ENCODE assay signal across 12 cellular contexts in the genomic region with DNA sequence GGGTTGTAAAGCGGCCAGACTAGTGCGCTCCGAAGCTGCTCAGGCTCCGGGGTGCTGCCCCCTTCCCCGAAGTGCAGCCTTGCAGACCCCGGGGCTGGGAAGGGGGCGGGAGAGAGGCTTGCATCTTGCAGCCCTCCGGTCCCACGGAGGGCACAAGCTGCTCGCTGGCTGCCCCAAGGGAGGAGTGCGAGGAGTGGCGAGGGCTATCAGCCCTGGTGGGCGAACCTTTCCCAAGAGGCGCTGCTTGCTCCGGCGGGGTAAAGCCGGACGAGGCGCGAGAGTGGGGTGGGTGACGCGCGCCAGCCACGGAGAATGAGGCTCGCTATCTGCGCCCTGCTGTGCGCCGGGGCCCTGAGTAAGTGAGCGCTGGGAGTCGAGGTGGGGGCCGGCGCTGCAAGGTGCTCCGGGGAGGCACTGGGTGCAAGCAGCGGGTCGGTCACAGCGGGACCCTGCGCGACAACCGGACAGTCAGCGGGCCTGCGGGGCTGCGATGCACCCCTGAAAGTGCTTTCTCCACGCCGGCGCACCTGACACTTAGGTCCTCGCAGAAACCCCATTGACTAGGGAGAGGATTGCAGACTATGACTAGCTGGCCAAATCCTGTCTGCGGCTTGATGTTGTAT. TPM values are rescaled to one million over a fixed set of nuclear protein-coding genes. Genes with fewer than 3 reads are reported as not detected.
DNase-seq lines count a peak whose midpoint lies in the region; ATAC-seq and TF ChIP-seq lines count a peak whose summit lies in the region.
"Had no signal": no experiment of that assay in that cellular context is flagged by ENCODE, and none has a peak within 500 bp of the region (broad histone marks: within the 10 kb centered on the region; RNA-seq: fewer than 3 reads in every experiment).

No MANE protein-coding gene starts in this region.

- no peak overlapping the region for H2BK12ac ChIP-seq in trophoblast cell (ENCODE audit: low read length)

- H3K14ac ChIP-seq in trophoblast cell (ENCODE audit: low read length), result no peak overlapping the region

- H3K79me1 ChIP-seq in trophoblast cell (ENCODE audit: low read length), result no peaks in the 10 kb centered on the region

- H3K9me2 ChIP-seq in GM23248 (ENCODE audit: insufficient read depth), result no peaks in the 10 kb centered on the region
- H3K9me2 ChIP-seq in MM.1S (replicated peaks; ENCODE audit: insufficient read depth, low read length), result no peaks in the 10 kb centered on the region
- H3K9me2 ChIP-seq in hepatocyte (replicated peaks; ENCODE audit: insufficient read depth), result no peaks in the 10 kb centered on the region

- no peak overlapping the region for H2BK120ac ChIP-seq in trophoblast cell (ENCODE audit: insufficient read depth, low read length, poor library complexity)

- no peak overlapping the region for H2AFZ ChIP-seq in GM23248
- peak overlapping the region; percentile 49 for H2AFZ ChIP-seq in MM.1S (ENCODE audit: low read length)
- H2AFZ ChIP-seq in hepatocyte, result peak overlapping the region; percentile 45
- peak overlapping the region; percentile 59 for H2AFZ ChIP-seq in trophoblast cell (ENCODE audit: insufficient read depth, low read length, poor library complexity)

- H3K27me3 ChIP-seq in GM23248 (replicated peaks; ENCODE audit: insufficient read depth) (peaks cover 36% of the 10 kb centered on the region), MM.1S (replicated peaks; ENCODE audit: insufficient read depth, low read length) (peaks cover 16% of the 10 kb centered on the region), hepatocyte (peaks cover 30% of the 10 kb centered on the region), trophoblast cell (ENCODE audit: insufficient read depth, low read length) (peaks cover 9% of the 10 kb centered on the region)

- no peak overlapping the region for H2BK5ac ChIP-seq in trophoblast cell (ENCODE audit: low read depth, low read length, poor library complexity)

- no peak for TF ChIP-seq CTCF in MM.1S (IDR thresholded peaks at IDR 0.05; ENCODE audit: low read length)
- TF ChIP-seq CTCF in hepatocyte (IDR thresholded peaks at IDR 0.05; ENCODE audit: poor library complexity), result no peak

- DNase-seq in GM23248, result peak; percentile 7
- DNase-seq in MM.1S, result peak; percentile 46
- no peak for DNase-seq in hepatocyte (ENCODE audit: low spot score)
- DNase-seq in trophoblast cell, result no peak
- DNase-seq in NK-92 treated with Interleukin-12 subunit alpha and Interleukin-12 subunit beta, amount 100 ng/mL, for 24 hours (lab: John Stamatoyannopoulos, UW), result no peak
- DNase-seq: activated CD4-positive, alpha-beta T cell treated with anti-CD3 and anti-CD28 coated beads for 4 hours; activated gamma-delta T cell; NCI-H1436; SW 1271; thyroid gland had no signal

- H3K79me2 ChIP-seq in GM23248 (ENCODE audit: insufficient read depth), result no peaks in the 10 kb centered on the region
- no peaks in the 10 kb centered on the region for H3K79me2 ChIP-seq in MM.1S (ENCODE audit: low read length)
- H3K79me2 ChIP-seq in hepatocyte, result no peaks in the 10 kb centered on the region
- no peaks in the 10 kb centered on the region for H3K79me2 ChIP-seq in trophoblast cell (ENCODE audit: control insufficient read depth, insufficient read depth, low read length, poor library complexity)

- no peak overlapping the region for H3K23ac ChIP-seq in trophoblast cell (ENCODE audit: low read length)

- H3K9ac ChIP-seq in GM23248 (no peak overlapping the region), MM.1S (ENCODE audit: low read length) (no peak overlapping the region), trophoblast cell (ENCODE audit: low read length) (no peak overlapping the region)

- H3K4me2 ChIP-seq in GM23248 (ENCODE audit: unreplicated experiment), result no peak overlapping the region
- peak overlapping the region; percentile 74 for H3K4me2 ChIP-seq in MM.1S (ENCODE audit: low read depth, low read length)
- peak overlapping the region; percentile 84 for H3K4me2 ChIP-seq in hepatocyte
- peak overlapping the region; percentile 46 for H3K4me2 ChIP-seq in trophoblast cell (ENCODE audit: low read length)

- ATAC-seq in HG03571 (IDR thresholded peaks at IDR 0.05; ENCODE audit: unreplicated experiment), result no peak
- ATAC-seq in GM21825 (IDR thresholded peaks at IDR 0.05; ENCODE audit: unreplicated experiment), result no peak

- H3K4me1 ChIP-seq in GM23248 (ENCODE audit: insufficient read depth), result no peaks in the 10 kb centered on the region
- H3K4me1 ChIP-seq in MM.1S (ENCODE audit: low read length), result peaks cover 23% of the 10 kb centered on the region
- peaks cover 31% of the 10 kb centered on the region for H3K4me1 ChIP-seq in hepatocyte (ENCODE audit: insufficient read depth)
- peaks cover 2 to 4% of the 10 kb centered on the region in 2 experiments for H3K4me1 ChIP-seq in trophoblast cell (ENCODE audit: control insufficient read depth in 1 of 2, insufficient read depth in 2 of 2, low read length in 2 of 2)

- no peak overlapping the region for H3K4me3 ChIP-seq in GM23248
- peak overlapping the region; percentile 45 for H3K4me3 ChIP-seq in MM.1S (ENCODE audit: low read length)
- no peak overlapping the region for H3K4me3 ChIP-seq in hepatocyte
- peak overlapping the region; percentile 37 for H3K4me3 ChIP-seq in trophoblast cell (ENCODE audit: low read depth, low read length)
- H3K4me3 ChIP-seq: thyroid gland had no signal

- H4K20me1 ChIP-seq in GM23248 (ENCODE audit: insufficient read depth) (no peaks in the 10 kb centered on the region), MM.1S (ENCODE audit: insufficient read depth, low read length) (no peaks in the 10 kb centered on the region), hepatocyte (ENCODE audit: insufficient read depth, poor library complexity, severe bottlenecking) (no peaks in the 10 kb centered on the region)

- in situ Hi-C loops in GM23248 (cut with MboI), result no loop called here

- H3K27ac ChIP-seq in GM23248 (no peak overlapping the region), MM.1S (ENCODE audit: low read length) (no peak overlapping the region), hepatocyte (no peak overlapping the region), trophoblast cell (ENCODE audit: low read depth, low read length) (no peak overlapping the region)
- H3K27ac ChIP-seq: thyroid gland had no signal

- H3K36me3 ChIP-seq in GM23248 (ENCODE audit: low read depth), result no peaks in the 10 kb centered on the region
- no peaks in the 10 kb centered on the region for H3K36me3 ChIP-seq in MM.1S (replicated peaks; ENCODE audit: insufficient read depth, low read length)
- no peaks in the 10 kb centered on the region for H3K36me3 ChIP-seq in hepatocyte (replicated peaks; ENCODE audit: insufficient read depth, low read depth)
- no peaks in the 10 kb centered on the region for H3K36me3 ChIP-seq in trophoblast cell (ENCODE audit: control insufficient read depth in 1 of 2, insufficient read depth in 2 of 2, low read length in 2 of 2)
- H3K36me3 ChIP-seq: thyroid gland had no signal

- no peak overlapping the region for H4K12ac ChIP-seq in trophoblast cell (ENCODE audit: low read depth, low read length)

- no peak overlapping the region for H3K18ac ChIP-seq in trophoblast cell (ENCODE audit: low read length)

- H4K8ac ChIP-seq in trophoblast cell (ENCODE audit: low read depth, low read length), result no peak overlapping the region

- 8 to 14% methylated on average over 33 to 42 of the region's 47 CpGs for WGBS in GM23248 (ENCODE audit: low coverage in 1 of 2, low lambda C conversion rate in 2 of 2, missing lambda C conversion rate in 2 of 2), 2 experiments
- 19% methylated on average over 47 of the region's 47 CpGs for WGBS in hepatocyte (ENCODE audit: low lambda C conversion rate, missing lambda C conversion rate)
- no CpG with 5 or more reads among the region's 47 CpGs for WGBS in trophoblast cell (ENCODE audit: extremely low coverage, insufficient coverage, insufficient read length)

- H2AK5ac ChIP-seq in trophoblast cell (ENCODE audit: low read length), result no peak overlapping the region

- no peak overlapping the region for H4K91ac ChIP-seq in trophoblast cell (ENCODE audit: low read depth, low read length)

- H3K9me3 ChIP-seq in GM23248 (ENCODE audit: low read depth) (no peaks in the 10 kb centered on the region), MM.1S (replicated peaks; ENCODE audit: insufficient read depth, low read length) (no peaks in the 10 kb centered on the region), hepatocyte (ENCODE audit: low read depth) (no peaks in the 10 kb centered on the region), trophoblast cell (ENCODE audit: insufficient read depth, low read depth, low read length) (no peaks in the 10 kb centered on the region)
- H3K9me3 ChIP-seq: thyroid gland had no signal

- H3K4ac ChIP-seq in trophoblast cell (ENCODE audit: low read depth, low read length), result no peak overlapping the region

- H3F3A ChIP-seq in GM23248 (ENCODE audit: insufficient read depth) (no peaks in the 10 kb centered on the region), MM.1S (ENCODE audit: insufficient read depth, low read length) (peaks cover 14% of the 10 kb centered on the region)

RNA-seq across cellular contexts. Expression of a gene that starts 12.7 kb away (rescaled TPM):
- total RNA-seq in GM23248 (2014; rRNA removed; shearing (Covaris generic)), result 21.0 and 31.0 TPM in 2 replicates
- polyA plus RNA-seq in GM23248 (2016; fragmentation: Nextera tagmentation; extraction: Ambion mirVana) (8.2 and 9.4 TPM in 2 replicates), hepatocyte (8.0 and 8.3 TPM in 2 replicates)
- total RNA-seq in hepatocyte, result 27.1 and 29.0 TPM in 2 replicates
- 33.0 and 33.2 TPM in 2 replicates for polyA plus RNA-seq in trophoblast cell (2013)

Comparison
In these comparisons a context has a peak if more than half of its experiments do, and no peak if none do; other contexts are left out.
1. DNase-seq: peak in GM23248 (single experiment) and MM.1S (single experiment); none in hepatocyte (single experiment), trophoblast cell (0 of 2) and NK-92 treated with Interleukin-12 subunit alpha and Interleukin-12 subunit beta, amount 100 ng/mL, for 24 hours (single experiment).
2. H3K4me3 ChIP-seq: peak in MM.1S (single experiment) and trophoblast cell (single experiment); none in GM23248 (single experiment) and hepatocyte (single experiment).